Comparison of ENCODE assay signal across 1 cellular context in genomic region chrX:71228063-71228642, GRCh38.
TF ChIP-seq lines count a peak whose summit lies in the region.

No MANE protein-coding gene starts in this region.

TF ChIP-seq in HepG2, 621 proteins besides CTCF, POLR2A, EP300 and RAD21 (continued from another document and continues in another):
- TF ChIP-seq ARID5B (CRISPR knock-in tag; IDR thresholded peaks at IDR 0.05) (peak; percentile 81), ZNF510 (CRISPR knock-in tag; IDR thresholded peaks at IDR 0.05; ENCODE audit: low read depth) (no peak), ZNF784 (CRISPR knock-in tag; IDR thresholded peaks at IDR 0.05; ENCODE audit: borderline replicate concordance) (no peak), FOXP4 (CRISPR knock-in tag; IDR thresholded peaks at IDR 0.05) (0 out of 2 replicates have a peak, but pooled peaks have one; percentile 45), ZNF263 (CRISPR knock-in tag; IDR thresholded peaks at IDR 0.05) (no peak), ZBTB3 (CRISPR knock-in tag; IDR thresholded peaks at IDR 0.05; ENCODE audit: borderline replicate concordance, low read depth) (no peak), ZNF75D (CRISPR knock-in tag; IDR thresholded peaks at IDR 0.05; ENCODE audit: borderline replicate concordance) (no peak), KLF16 (CRISPR knock-in tag; IDR thresholded peaks at IDR 0.05) (no peak), ZNF709 (CRISPR knock-in tag; IDR thresholded peaks at IDR 0.05) (no peak), MTF2 (CRISPR knock-in tag; IDR thresholded peaks at IDR 0.05; ENCODE audit: borderline replicate concordance) (no peak), ZNF224 (CRISPR knock-in tag; IDR thresholded peaks at IDR 0.05) (no peak), FIP1L1 (IDR thresholded peaks at IDR 0.05; ENCODE audit: borderline replicate concordance, insufficient read depth, low read depth, low read length) (no peak), ZNF775 (CRISPR knock-in tag; IDR thresholded peaks at IDR 0.05; ENCODE audit: borderline replicate concordance) (no peak), ZNF18 (CRISPR knock-in tag; IDR thresholded peaks at IDR 0.05; ENCODE audit: insufficient replicate concordance) (no peak), MYC (CRISPR knock-in tag; IDR thresholded peaks at IDR 0.05; ENCODE audit: borderline replicate concordance) (no peak), TCF12 (IDR thresholded peaks at IDR 0.05) (no peak), TCF12 (CRISPR knock-in tag; IDR thresholded peaks at IDR 0.05) (no peak), ZNF660 (CRISPR knock-in tag; IDR thresholded peaks at IDR 0.05; ENCODE audit: borderline replicate concordance, low read depth) (no peak), MED8 (CRISPR knock-in tag; IDR thresholded peaks at IDR 0.05; ENCODE audit: insufficient replicate concordance) (peak; percentile 72), SOX6 (IDR thresholded peaks at IDR 0.05) (no peak), SOX6 (CRISPR knock-in tag; IDR thresholded peaks at IDR 0.05) (peak; percentile 72), MAFG (CRISPR knock-in tag; IDR thresholded peaks at IDR 0.05) (no peak), ZNF790 (CRISPR knock-in tag; IDR thresholded peaks at IDR 0.05; ENCODE audit: borderline replicate concordance) (no peak), ZFAT (CRISPR knock-in tag; conservative IDR thresholded peaks at IDR 0.05) (no peak), ATM (IDR thresholded peaks at IDR 0.05; ENCODE audit: borderline replicate concordance) (no peak), FOXK1 (CRISPR knock-in tag; IDR thresholded peaks at IDR 0.05; ENCODE audit: borderline replicate concordance, low read depth) (peak; percentile 58; the same call in 1 of the 2 replicates), ZNF550 (CRISPR knock-in tag; IDR thresholded peaks at IDR 0.05; ENCODE audit: borderline replicate concordance) (no peak), CBFB (CRISPR knock-in tag; IDR thresholded peaks at IDR 0.05) (no peak), CEBPB (IDR thresholded peaks at IDR 0.05; ENCODE audit: borderline replicate concordance, low read depth, low read length) (peak; percentile 80), ZBTB26 (CRISPR knock-in tag; IDR thresholded peaks at IDR 0.05; ENCODE audit: borderline replicate concordance) (no peak), ZMAT5 (CRISPR knock-in tag; IDR thresholded peaks at IDR 0.05; ENCODE audit: borderline replicate concordance, low read depth) (no peak), DR1 (CRISPR knock-in tag; IDR thresholded peaks at IDR 0.05) (no peak), HMG20A (CRISPR knock-in tag; IDR thresholded peaks at IDR 0.05; ENCODE audit: borderline replicate concordance) (peak; percentile 37; the same call in 1 of the 2 replicates), ZNF83 (CRISPR knock-in tag; IDR thresholded peaks at IDR 0.05; ENCODE audit: borderline replicate concordance) (no peak), ZNF644 (CRISPR knock-in tag; IDR thresholded peaks at IDR 0.05; ENCODE audit: low read depth) (no peak), STAG1 (CRISPR knock-in tag; IDR thresholded peaks at IDR 0.05) (no peak), ZNF501 (CRISPR knock-in tag; IDR thresholded peaks at IDR 0.05) (no peak), NPAS2 (CRISPR knock-in tag; IDR thresholded peaks at IDR 0.05; ENCODE audit: borderline replicate concordance) (no peak), ZNF30 (CRISPR knock-in tag; IDR thresholded peaks at IDR 0.05) (no peak), IKZF5 (CRISPR knock-in tag; IDR thresholded peaks at IDR 0.05) (no peak; the same call in 1 of the 2 replicates), ARNT (IDR thresholded peaks at IDR 0.05) (no peak), KLF6 (CRISPR knock-in tag; IDR thresholded peaks at IDR 0.05) (no peak), BRCA1 (CRISPR knock-in tag; IDR thresholded peaks at IDR 0.05) (no peak), HOXA7 (CRISPR knock-in tag; IDR thresholded peaks at IDR 0.05) (no peak), MEIS1 (CRISPR knock-in tag; IDR thresholded peaks at IDR 0.05; ENCODE audit: borderline replicate concordance) (no peak), BORCS8-MEF2B (CRISPR knock-in tag; IDR thresholded peaks at IDR 0.05) (no peak), MIER3 (CRISPR knock-in tag; IDR thresholded peaks at IDR 0.05; ENCODE audit: borderline replicate concordance) (peak; percentile 46; the same call in 1 of the 2 replicates), ATAD3A (CRISPR knock-in tag; IDR thresholded peaks at IDR 0.05) (no peak), MXD4 (CRISPR knock-in tag; IDR thresholded peaks at IDR 0.05) (no peak), PAWR (CRISPR knock-in tag; IDR thresholded peaks at IDR 0.05; ENCODE audit: borderline replicate concordance) (no peak), TEAD3 (CRISPR knock-in tag; optimal IDR thresholded peaks at IDR 0.05; ENCODE audit: borderline replicate concordance) (no peak), SRSF9 (IDR thresholded peaks at IDR 0.05; ENCODE audit: borderline replicate concordance, insufficient read depth, low read depth, low read length, poor library complexity, severe bottlenecking) (no peak), ZNF558 (CRISPR knock-in tag; IDR thresholded peaks at IDR 0.05; ENCODE audit: borderline replicate concordance) (no peak), HOXA3 (CRISPR knock-in tag; IDR thresholded peaks at IDR 0.05) (no peak), ZBTB39 (CRISPR knock-in tag; IDR thresholded peaks at IDR 0.05) (no peak), NKX3-1 (CRISPR knock-in tag; IDR thresholded peaks at IDR 0.05) (no peak), ZNF572 (CRISPR knock-in tag; IDR thresholded peaks at IDR 0.05) (no peak), MTERF4 (CRISPR knock-in tag; IDR thresholded peaks at IDR 0.05) (no peak), NFIC (IDR thresholded peaks at IDR 0.05; ENCODE audit: low read length) (peak; percentile 66; the same call in 1 of the 2 replicates), YY1 (IDR thresholded peaks at IDR 0.05; ENCODE audit: insufficient read depth, insufficient replicate concordance, low read depth, low read length) (no peak), IKZF1 (IDR thresholded peaks at IDR 0.05) (no peak)
